8 cellular contexts compared by ENCODE assay signal in genomic region chr9:114282926-114283325, GRCh38. TPM values are rescaled to one million over a fixed set of nuclear protein-coding genes. Genes with fewer than 3 reads are reported as not detected.
DNase-seq lines count a peak whose midpoint lies in the region; ATAC-seq and TF ChIP-seq lines count a peak whose summit lies in the region.
"Had no signal": no experiment of that assay in that cellular context is flagged by ENCODE, and none has a peak within 500 bp of the region (broad histone marks: within the 10 kb centered on the region; RNA-seq: fewer than 3 reads in every experiment).

No MANE protein-coding gene starts in this region.

- DNase-seq in GM04503 (ENCODE audit: low read depth) (peak; percentile 71), NB4 (ENCODE audit: low read depth) (peak; percentile 95), brain microvascular endothelial cell (peak; percentile 59), osteocyte (ENCODE audit: extremely low spot score, unreplicated experiment) (no peak)

- no peak overlapping the region for H3K27ac ChIP-seq in brain microvascular endothelial cell

- peaks cover 12% of the 10 kb centered on the region for H3K36me3 Mint-ChIP-seq in osteocyte (ENCODE audit: unreplicated experiment)

- no peak for ATAC-seq in HG03520 (IDR thresholded peaks at IDR 0.05; ENCODE audit: unreplicated experiment)
- no peak for ATAC-seq in HG03135 (IDR thresholded peaks at IDR 0.05; ENCODE audit: unreplicated experiment)
- no peak for ATAC-seq in HG02870 (IDR thresholded peaks at IDR 0.05; ENCODE audit: unreplicated experiment)

- H3K4me3 Mint-ChIP-seq in osteocyte (ENCODE audit: unreplicated experiment), result no peak overlapping the region
- H3K4me3 Mint-ChIP-seq: stimulated activated naive CD8-positive, alpha-beta T cell treated with anti-CD3 and anti-CD28 coated beads, Interleukin-15, Interleukin-2, amounts not matched to agents 100 ng/mL and 50 ng/mL, for 24 hours had no signal

- H3K27me3 ChIP-seq in brain microvascular endothelial cell (replicated peaks), result no peaks in the 10 kb centered on the region

- no peak for TF ChIP-seq POLR2A in NB4 (IDR thresholded peaks at IDR 0.05; ENCODE audit: extremely low read depth, insufficient read length)

- H3K27ac Mint-ChIP-seq in osteocyte (ENCODE audit: unreplicated experiment), result peak overlapping the region; percentile 57
- H3K27ac Mint-ChIP-seq: stimulated activated naive CD8-positive, alpha-beta T cell treated with anti-CD3 and anti-CD28 coated beads, Interleukin-15, Interleukin-2, amounts not matched to agents 100 ng/mL and 50 ng/mL, for 24 hours had no signal

- TF ChIP-seq CTCF in NB4 (IDR thresholded peaks at IDR 0.05; ENCODE audit: low read depth, low read length) (no peak), brain microvascular endothelial cell (IDR thresholded peaks at IDR 0.05; ENCODE audit: low read depth, low read length, missing control alignments) (no peak), osteocyte (IDR thresholded peaks at IDR 0.05) (no peak)

- no peaks in the 10 kb centered on the region for H3K36me3 ChIP-seq in brain microvascular endothelial cell (replicated peaks)

- H3K4me1 Mint-ChIP-seq in osteocyte (ENCODE audit: unreplicated experiment), result peaks cover 64% of the 10 kb centered on the region

- no peaks in the 10 kb centered on the region for H3K27me3 Mint-ChIP-seq in osteocyte (ENCODE audit: unreplicated experiment)
- H3K27me3 Mint-ChIP-seq: stimulated activated naive CD8-positive, alpha-beta T cell treated with anti-CD3 and anti-CD28 coated beads, Interleukin-15, Interleukin-2, amounts not matched to agents 100 ng/mL and 50 ng/mL, for 24 hours had no signal

- in situ Hi-C loops in brain microvascular endothelial cell (cut with HindIII; ENCODE audit: low pct_ligation_motif_present, low sequenced_read_pairs), result no loop called here

- no peak overlapping the region for H3K4me3 ChIP-seq in NB4 (ENCODE audit: low read depth, low read length)
- H3K4me3 ChIP-seq in brain microvascular endothelial cell (ENCODE audit: low read depth, low read length), result no peak overlapping the region

- no peaks in the 10 kb centered on the region for H3K9me3 Mint-ChIP-seq in osteocyte (ENCODE audit: unreplicated experiment)

RNA-seq across cellular contexts. Expression of gene ORM1, which starts 40.0 kb away (rescaled TPM):
- not detected in 2 replicates for total RNA-seq in osteocyte

RNA-seq across cellular contexts. Expression of gene ORM2, which starts 46.7 kb away (rescaled TPM):
- total RNA-seq in osteocyte, result not detected in 2 replicates
